1 cellular context compared by ENCODE assay signal in genomic region chr15:63417274-63417673, GRCh38. TPM values are rescaled to one million over a fixed set of nuclear protein-coding genes. Genes with fewer than 3 reads are reported as not detected.
"Had no signal": no experiment of that assay in that cellular context is flagged by ENCODE, and none has a peak within 500 bp of the region (broad histone marks: within the 10 kb centered on the region; RNA-seq: fewer than 3 reads in every experiment).

No MANE protein-coding gene starts in this region.

RNA-seq across cellular contexts. Expression of gene CA12, which starts 35.6 kb away (rescaled TPM):
- total RNA-seq: activated CD4-positive, alpha-beta T cell treated with anti-CD3 and anti-CD28 coated beads, Interleukin-2, amount 10 ng/mL, durations not matched to agents 7 days and 5 days had no signal
